In genomic region chr1:59180715-59181114, GRCh38 we compare ENCODE assay signal across 29 cellular contexts.
DNase-seq lines count a peak whose midpoint lies in the region; TF ChIP-seq lines count a peak whose summit lies in the region.
"Had no signal": no experiment of that assay in that cellular context is flagged by ENCODE, and none has a peak within 500 bp of the region (broad histone marks: within the 10 kb centered on the region; RNA-seq: fewer than 3 reads in every experiment).

No MANE protein-coding gene starts in this region.

- H3K4me1 ChIP-seq in adipocyte (ENCODE audit: control insufficient read depth, insufficient read depth, low read length) (peaks cover 34% of the 10 kb centered on the region), esophagus squamous epithelium (peaks cover 0 to 16% (median 2%) of the 10 kb centered on the region in 3 donors), muscle layer of colon (ENCODE audit: insufficient read depth, low read length) (peaks cover 23% of the 10 kb centered on the region), tibial nerve (peaks cover 0 to 31% (median 6%) of the 10 kb centered on the region in 4 donors)
- H3K4me1 ChIP-seq: prostate gland, SJSA1, upper lobe of left lung had no signal

- H3K4me3 ChIP-seq in adipocyte (ENCODE audit: low read length) (peak overlapping the region; percentile 35), esophagus squamous epithelium (no peak overlapping the region), muscle layer of colon (ENCODE audit: low read depth in 1 of 2, low read length in 2 of 2) (peak overlapping the region in 1 of 2 donors; percentile 11), tibial nerve (no peak overlapping the region)
- H3K4me3 ChIP-seq: GM23338, prostate gland, SJSA1, upper lobe of left lung had no signal

- DNase-seq in adipocyte (ENCODE audit: low read depth) = peak; percentile 42
- DNase-seq in esophagus squamous epithelium (lab: John Stamatoyannopoulos, UW) = no peak
- DNase-seq in tibial nerve (ENCODE audit: low spot score in 2 of 2) = no peak
- no peak for DNase-seq in NCI-H187 treated with DMSO at 0.1 percent for 48 hours (lab: John Stamatoyannopoulos, UW)
- no peak for DNase-seq in activated effector memory CD4-positive, alpha-beta T cell treated with Interleukin-2 at 50 U/mL for 16 hours
- no peak for DNase-seq in effector CD8-positive, alpha-beta T cell (lab: John Stamatoyannopoulos, UW)
- DNase-seq: activated CD4-positive, alpha-beta T cell treated with anti-CD3 and anti-CD28 coated beads, Interleukin-2, amount 50 U/mL, for 48 hours; activated CD4-positive, CD25-positive, alpha-beta regulatory T cell; activated CD8-positive, alpha-beta memory T cell treated with anti-CD3 and anti-CD28 coated beads, Interleukin-2, amount 50 U/mL, for 4 hours; anterior cingulate cortex; caudate nucleus; DND-41; foreskin melanocyte; Karpas-422; left cardiac atrium; naive thymus-derived CD8-positive, alpha-beta T cell; NCI-H1417 treated with DMSO at 0.1 percent for 48 hours; NCI-H2081 treated with DMSO at 0.1 percent for 48 hours; NCI-H226; NCI-H748 treated with DMSO at 0.1 percent for 48 hours; nucleus accumbens; stimulated activated naive CD8-positive, alpha-beta T cell treated with anti-CD3 and anti-CD28 coated beads, Interleukin-15, amount 100 ng/mL, for 72 hours; upper lobe of left lung had no signal

- TF ChIP-seq CTCF in esophagus squamous epithelium (IDR thresholded peaks at IDR 0.05) (no peak), tibial nerve (IDR thresholded peaks at IDR 0.05) (no peak)

- H3K9ac ChIP-seq in adipocyte (ENCODE audit: low read length) = peak overlapping the region; percentile 42
- H3K9ac ChIP-seq in muscle layer of colon (ENCODE audit: low read length) = no peak overlapping the region

- TF ChIP-seq POLR2A in esophagus squamous epithelium (IDR thresholded peaks at IDR 0.05) = no peak
- TF ChIP-seq POLR2A in tibial nerve (IDR thresholded peaks at IDR 0.05) = no peak

- intact Hi-C loops in esophagus squamous epithelium (cut with DNase I) = no loop called here

- H3K27ac ChIP-seq in esophagus squamous epithelium (peak overlapping the region in 3 of 4 donors; percentile 11 to 65 (median 63)), muscle layer of colon (ENCODE audit: low read depth, low read length) (peak overlapping the region; percentile 52), tibial nerve (peak overlapping the region; percentile 31 to 79 (median 58))
- H3K27ac ChIP-seq: C4-2B, HL-60, SJSA1, upper lobe of left lung had no signal

- 48 to 49% methylated on average over 2 of the region's 2 CpGs for WGBS in esophagus squamous epithelium, 2 donors
- 8 to 22% methylated on average over 2 of the region's 2 CpGs for WGBS in tibial nerve, 2 donors

- no peaks in the 10 kb centered on the region for H3K36me3 ChIP-seq in adipocyte (ENCODE audit: control insufficient read depth, insufficient read depth, low read length, severe bottlenecking)
- no peaks in the 10 kb centered on the region for H3K36me3 ChIP-seq in esophagus squamous epithelium
- no peaks in the 10 kb centered on the region for H3K36me3 ChIP-seq in muscle layer of colon (ENCODE audit: insufficient read depth, low read length)
- H3K36me3 ChIP-seq in tibial nerve = no peaks in the 10 kb centered on the region
- H3K36me3 ChIP-seq: prostate gland, SJSA1, upper lobe of left lung had no signal

- H3K27me3 ChIP-seq in adipocyte (replicated peaks; ENCODE audit: control insufficient read depth, insufficient read depth, low read length) = no peaks in the 10 kb centered on the region
- H3K27me3 ChIP-seq in esophagus squamous epithelium = no peaks in the 10 kb centered on the region
- H3K27me3 ChIP-seq in muscle layer of colon (ENCODE audit: control insufficient read depth in 1 of 2, insufficient read depth in 2 of 2, low read length in 2 of 2) = no peaks in the 10 kb centered on the region
- no peaks in the 10 kb centered on the region for H3K27me3 ChIP-seq in tibial nerve
- H3K27me3 ChIP-seq: SJSA1, upper lobe of left lung had no signal

- peak in 1 of 2 donors; percentile 40 for TF ChIP-seq EP300 in tibial nerve (IDR thresholded peaks at IDR 0.05)

- no peaks in the 10 kb centered on the region for H3K9me3 ChIP-seq in adipocyte (ENCODE audit: control insufficient read depth, low read length)
- no peaks in the 10 kb centered on the region for H3K9me3 ChIP-seq in esophagus squamous epithelium
- H3K9me3 ChIP-seq in muscle layer of colon (ENCODE audit: low read length) = no peaks in the 10 kb centered on the region
- no peaks in the 10 kb centered on the region for H3K9me3 ChIP-seq in tibial nerve
- H3K9me3 ChIP-seq: prostate gland, SJSA1, upper lobe of left lung had no signal
